ENCODE assay signal across 8 cellular contexts in genomic region chr1:205284420-205285144, GRCh38. TPM values are rescaled to one million over a fixed set of nuclear protein-coding genes. Genes with fewer than 3 reads are reported as not detected.
DNase-seq lines count a peak whose midpoint lies in the region; ATAC-seq, FAIRE-seq and TF ChIP-seq lines count a peak whose summit lies in the region.

No MANE protein-coding gene starts in this region.

- CTCF ChIA-PET in GM12878 (lab: Yijun Ruan, JAX) = interaction anchor here (0.7 to 59.5 kb wide), 4 partner anchors 14 to 66 kb away, joined by 3 to 2333 read pairs (median 1171); partner anchors contain the start of gene NUAK2

- FAIRE-seq in GM12878 (lab: Jason Lieb, UNC) = peak; percentile 47

- peak overlapping the region; percentile 24; the same call in 1 of the 2 replicates for H2AFZ ChIP-seq in GM12878 (ENCODE audit: control insufficient read depth, low read depth, low read length)

- BruUV-seq in GM12878 (replicated peaks; lab: Mats Ljungman, UMichigan) = no TSS peak

- SMC1A ChIA-PET in GM12878 (lab: Charles Lee; ENCODE audit: uncharacterized antibody, unreplicated experiment) = interaction anchor here (0.9 to 25.9 kb wide), 8 partner anchors 10 to 200 kb away, joined by 3 to 1445 read pairs (median 4); partner anchors contain the start of gene NUAK2

- peak overlapping the region; percentile 28; the same call in 1 of the 2 replicates for H3K9ac ChIP-seq in GM12878 (ENCODE audit: control insufficient read depth, insufficient read depth, low read length)

- intact Hi-C loops in GM12878 (cut with micrococcal nuclease; ENCODE audit: unreplicated experiment) = loop anchor here (1.0 to 10.0 kb wide), 4 partner anchors 29 to 773 kb away; partner anchors contain the start of genes ELK4 and NUAK2
- intact Hi-C loops in gastrocnemius medialis (cut with DNase I; ENCODE audit: low total_unique reads) = no loop called here

- TF ChIP-seq POLR2A in GM12878 (IDR thresholded peaks at IDR 0.05; ENCODE audit: low read depth, low read length) (0 out of 2 replicates have a peak, but pooled peaks have one; percentile 29), gastrocnemius medialis (IDR thresholded peaks at IDR 0.05) (no peak)

- peak overlapping the region; percentile 71 for H3K4me2 ChIP-seq in GM12878 (ENCODE audit: control insufficient read depth, insufficient read depth)

- no peaks in the 10 kb centered on the region; the same call in 1 of the 2 replicates for H4K20me1 ChIP-seq in GM12878 (ENCODE audit: control insufficient read depth, insufficient read depth)

- no peaks in the 10 kb centered on the region for H3K36me3 ChIP-seq in GM12878 (ENCODE audit: control insufficient read depth in 2 of 2, insufficient read depth in 2 of 2, low read length in 1 of 2)
- H3K36me3 ChIP-seq in gastrocnemius medialis = no peaks in the 10 kb centered on the region

- 80% methylated on average over 7 of the region's 7 CpGs for WGBS in GM12878 (ENCODE audit: insufficient coverage, insufficient replicate concordance, low lambda C conversion rate, missing lambda C conversion rate)

- in situ Hi-C loops in GM12878 (cut with MboI) = loop anchor here (5.0 kb wide), 2 partner anchors 38 to 768 kb away; partner anchors contain the start of genes NUAK2 and RHEX
- in situ Hi-C loops in gastrocnemius medialis (cut with MboI; ENCODE audit: low sequenced_read_pairs in 4 of 4) = loop anchor here in 1 of 4 donors (5.0 kb wide), 1 partner anchor 33 kb away; no protein-coding TSS in a partner anchor

- DNase-seq in GM03348 (ENCODE audit: low spot score) (peak; percentile 97), NCI-H146 treated with DMSO at 0.1 percent for 48 hours (lab: John Stamatoyannopoulos, UW; ENCODE audit: unreplicated experiment) (peak; percentile 78), T1000 (lab: John Stamatoyannopoulos, UW) (peak; percentile 94), GM12878 (ENCODE audit: low read depth, low spot score) (no peak), hypothalamus (lab: John Stamatoyannopoulos, UW) (peak in 50 of 51 donors; percentile 19 to 97 (median 80)), gastrocnemius medialis (peak; percentile 91 to 96), NCI-H1048 (lab: John Stamatoyannopoulos, UW) (no peak)

- H3K27me3 ChIP-seq in GM12878 (replicated peaks in 1 of 2; ENCODE audit: control insufficient read depth in 2 of 2, insufficient read depth in 2 of 2, low read length in 1 of 2) (no peaks in the 10 kb centered on the region; a peak in 1 of 4 replicates), gastrocnemius medialis (no peaks in the 10 kb centered on the region)

- peak; percentile 61 for ATAC-seq in GM12878
- peak; percentile 88 to 93 for ATAC-seq in gastrocnemius medialis
- no peak for ATAC-seq in GM18517 (IDR thresholded peaks at IDR 0.05; ENCODE audit: unreplicated experiment)

- H3K9me3 ChIP-seq in GM12878 (replicated peaks; ENCODE audit: control insufficient read depth, insufficient read depth, low read length) = no peaks in the 10 kb centered on the region
- no peaks in the 10 kb centered on the region for H3K9me3 ChIP-seq in gastrocnemius medialis

- peak; percentile 33 to 42; a peak in 1 of 4 replicates for TF ChIP-seq EP300 in GM12878 (IDR thresholded peaks at IDR 0.05; ENCODE audit: borderline replicate concordance in 1 of 2, control insufficient read depth in 1 of 2, low read depth in 2 of 2, low read length in 2 of 2)

- TF ChIP-seq CTCF in GM12878 (IDR thresholded peaks at IDR 0.05 in 2 of 3, conservative IDR thresholded peaks at IDR 0.05 in 1 of 3; ENCODE audit: control insufficient read depth in 2 of 3, extremely low read depth in 1 of 3, insufficient read depth in 1 of 3, low read depth in 3 of 3, low read length in 3 of 3) (0 out of 6 replicates have a peak, but pooled peaks of 1 of the 3 experiments have one; percentile 0), gastrocnemius medialis (IDR thresholded peaks at IDR 0.05 in 4 of 5, conservative IDR thresholded peaks at IDR 0.05 in 1 of 5) (no peak)

- H3K79me2 ChIP-seq in GM12878 (ENCODE audit: control insufficient read depth, insufficient read depth, low read length) = no peaks in the 10 kb centered on the region

- RAD21 ChIA-PET in GM12878 (lab: Charles Lee; ENCODE audit: unreplicated experiment) = interaction anchor here (1.0 to 9.4 kb wide), 8 partner anchors 10 to 240 kb away, joined by 3 to 527 read pairs (median 13); partner anchors contain the start of gene NUAK2

- no peak overlapping the region for H3K27ac ChIP-seq in GM12878 (ENCODE audit: control insufficient read depth, insufficient read depth)
- peak overlapping the region; percentile 65 to 80 (median 74) for H3K27ac ChIP-seq in gastrocnemius medialis

- POLR2A ChIA-PET in GM12878 (lab: Charles Lee) = interaction anchor here (0.6 to 9.0 kb wide), 9 partner anchors 10 to 345 kb away, joined by 3 to 151 read pairs (median 11); partner anchors contain the start of gene NUAK2

- TF ChIP-seq RAD21 in GM12878 (IDR thresholded peaks at IDR 0.05; ENCODE audit: insufficient read depth, low read depth, low read length) = no peak

- peaks cover 64% of the 10 kb centered on the region for H3K4me1 ChIP-seq in GM12878 (ENCODE audit: control insufficient read depth, insufficient read depth, low read length)
- H3K4me1 ChIP-seq in gastrocnemius medialis = peaks cover 6 to 15% of the 10 kb centered on the region in 2 donors

- H3K4me3 ChIP-seq in GM12878 = 0 out of 2 replicates have a peak overlapping the region, but pooled peaks have one; percentile 32
- no peak overlapping the region for H3K4me3 ChIP-seq in gastrocnemius medialis

TF ChIP-seq in GM12878, 131 proteins besides CTCF, POLR2A, EP300 and RAD21 (continues in another document):
- TF ChIP-seq SIN3A (IDR thresholded peaks at IDR 0.05; ENCODE audit: low read depth, low read length) (peak; percentile 29; the same call in 1 of the 2 replicates), SUPT20H (IDR thresholded peaks at IDR 0.05; ENCODE audit: borderline replicate concordance, control insufficient read depth, low read depth, low read length) (no peak), BHLHE40 (IDR thresholded peaks at IDR 0.05; ENCODE audit: borderline replicate concordance in 1 of 2, low read depth in 2 of 2, low read length in 1 of 2) (peak; percentile 37 to 80; a peak in 3 of 4 replicates), JUND (IDR thresholded peaks at IDR 0.05; ENCODE audit: low read depth, low read length) (peak; percentile 51; the same call in 1 of the 2 replicates), IKZF1 (conservative IDR thresholded peaks at IDR 0.05) (peak; percentile 66), SPI1 (IDR thresholded peaks at IDR 0.05; ENCODE audit: borderline replicate concordance, insufficient read depth, low read depth, low read length) (peak; percentile 56; the same call in 1 of the 2 replicates)

RNA-seq across cellular contexts. Expression of gene NUAK2, which starts 37.0 kb away (rescaled TPM):
- total RNA-seq in GM12878 (2013; cell fraction: nucleolus; rRNA removed) = 16.3 and 17.6 TPM in 2 replicates
- total RNA-seq in GM12878 (2014; rRNA removed) = 1.6 and 2.0 TPM in 2 replicates
- 0.83 and 1.2 TPM in 2 replicates for total RNA-seq in GM12878 (2014; rRNA removed; fragmentation: Illumina TruSeq; extraction: Trizol)
- 3.0 TPM in 2 replicates for total RNA-seq in GM12878 (2021)
- 0.26 TPM for polyA plus RNA-seq in GM12878 (2011; ENCODE audit: low read depth)
- polyA plus RNA-seq in GM12878 (2011; rRNA removed) = 1.4 and 2.0 TPM in 2 replicates
- 1.7 and 2.1 TPM in 2 replicates for polyA plus RNA-seq in GM12878 (2011; cell fraction: cytosol; rRNA removed)
- polyA plus RNA-seq in GM12878 (2011; cell fraction: nucleus; rRNA removed) = 3.5 and 3.8 TPM in 2 replicates
- 0.47 and 0.66 TPM in 2 replicates for polyA plus RNA-seq in GM12878 (2012)
- polyA plus RNA-seq in GM12878 (2014; fragmentation: Illumina TruSeq; extraction: Trizol) = 0.81 and 1.2 TPM in 2 replicates
- polyA plus RNA-seq in GM12878 (2014; fragmentation: Nextera tagmentation; extraction: Ambion mirVana) = under 1 TPM; 0.27 to 0.31 TPM
- polyA plus RNA-seq in GM12878 (2014; rRNA removed) = 1.1 and 1.4 TPM in 2 replicates
- polyA plus RNA-seq in GM12878 (2016; fragmentation: Nextera tagmentation; extraction: Ambion mirVana) = 1 to 10 TPM in 1 of 2 experiments, under 1 TPM in 1; 0.87 to 1.3 TPM
- polyA minus RNA-seq in GM12878 (2011; rRNA and poly(A)+ RNA removed) = 2.3 and 3.9 TPM in 2 replicates
- polyA minus RNA-seq in GM12878 (2011; cell fraction: cytosol; rRNA and poly(A)+ RNA removed) = 2.6 and 2.9 TPM in 2 replicates
- polyA minus RNA-seq in GM12878 (2011; cell fraction: nucleus; rRNA and poly(A)+ RNA removed) = 2.5 and 3.7 TPM in 2 replicates
- 1 to 10 TPM in 1 of 4 donors, under 1 TPM in 3; 0.42 to 1.9 (median 0.58) TPM for total RNA-seq in gastrocnemius medialis

RNA-seq across cellular contexts. Expression of gene TMCC2, which starts 56.8 kb away (rescaled TPM):
- 3.7 and 4.3 TPM in 2 replicates for total RNA-seq in GM12878 (2013; cell fraction: nucleolus; rRNA removed)
- 1.1 and 1.2 TPM in 2 replicates for total RNA-seq in GM12878 (2014; rRNA removed)
- 0.76 and 1.2 TPM in 2 replicates for total RNA-seq in GM12878 (2014; rRNA removed; fragmentation: Illumina TruSeq; extraction: Trizol)
- 2.3 and 2.4 TPM in 2 replicates for total RNA-seq in GM12878 (2021)
- 0.09 TPM for polyA plus RNA-seq in GM12878 (2011; ENCODE audit: low read depth)
- 0.76 and 1.6 TPM in 2 replicates for polyA plus RNA-seq in GM12878 (2011; rRNA removed)
- polyA plus RNA-seq in GM12878 (2011; cell fraction: cytosol; rRNA removed) = 1.8 and 2.1 TPM in 2 replicates
- 2.2 and 2.3 TPM in 2 replicates for polyA plus RNA-seq in GM12878 (2011; cell fraction: nucleus; rRNA removed)
- polyA plus RNA-seq in GM12878 (2012) = 0.32 and 0.55 TPM in 2 replicates
- polyA plus RNA-seq in GM12878 (2014; fragmentation: Illumina TruSeq; extraction: Trizol) = 0.10 and 0.76 TPM in 2 replicates
- under 1 TPM; 0.06 to 0.18 TPM for polyA plus RNA-seq in GM12878 (2014; fragmentation: Nextera tagmentation; extraction: Ambion mirVana)
- polyA plus RNA-seq in GM12878 (2014; rRNA removed) = 1.7 and 2.1 TPM in 2 replicates
- polyA plus RNA-seq in GM12878 (2016; fragmentation: Nextera tagmentation; extraction: Ambion mirVana) = under 1 TPM; 0.42 to 0.47 TPM
- 1.1 and 2.4 TPM in 2 replicates for polyA minus RNA-seq in GM12878 (2011; rRNA and poly(A)+ RNA removed)
- 0.83 and 1.6 TPM in 2 replicates for polyA minus RNA-seq in GM12878 (2011; cell fraction: cytosol; rRNA and poly(A)+ RNA removed)
- polyA minus RNA-seq in GM12878 (2011; cell fraction: nucleus; rRNA and poly(A)+ RNA removed) = 0.60 and 1.3 TPM in 2 replicates
- 1 to 10 TPM; 1.1 to 7.6 (median 5.6) TPM for total RNA-seq in gastrocnemius medialis

Comparison
In these comparisons a context has a peak if more than half of its experiments do, and no peak if none do; other contexts are left out.
1. DNase-seq: peak in GM03348 (single experiment), NCI-H146 treated with DMSO at 0.1 percent for 48 hours (single experiment), T1000 (single experiment), hypothalamus (50 of 51) and gastrocnemius medialis (2 of 2); none in GM12878 (single experiment) and NCI-H1048 (single experiment).